ENCODE assay signal across 1 cellular context in genomic region chr2:108377411-108377810, GRCh38.
TF ChIP-seq lines count a peak whose summit lies in the region.

No MANE protein-coding gene starts in this region.

TF ChIP-seq in K562, 482 proteins besides CTCF, POLR2A, EP300 and RAD21 (continued from another document):
- TF ChIP-seq E4F1 (CRISPR knock-in tag; IDR thresholded peaks at IDR 0.05; ENCODE audit: borderline replicate concordance): no peak
- TF ChIP-seq CREB3L1 (IDR thresholded peaks at IDR 0.05; ENCODE audit: borderline replicate concordance, low read depth): no peak
TF ChIP-seq in K562: peak in this region for 0.
